Comparison of ENCODE assay signal across 1 cellular context in genomic region chr3:138222888-138223287, GRCh38.
TF ChIP-seq lines count a peak whose summit lies in the region.

No MANE protein-coding gene starts in this region.

TF ChIP-seq in HepG2, 621 proteins besides CTCF, POLR2A, EP300 and RAD21:
- TF ChIP-seq ZBTB20 (CRISPR knock-in tag; IDR thresholded peaks at IDR 0.05; ENCODE audit: borderline replicate concordance, low read depth) = no peak
- TF ChIP-seq ZNF678 (CRISPR knock-in tag; IDR thresholded peaks at IDR 0.05) = no peak
- TF ChIP-seq ZFP1 (CRISPR knock-in tag; IDR thresholded peaks at IDR 0.05) = no peak
- no peak for TF ChIP-seq HNRNPH1 (optimal IDR thresholded peaks at IDR 0.05; ENCODE audit: low read depth, low read length)
- TF ChIP-seq ZNF263 (CRISPR knock-in tag; IDR thresholded peaks at IDR 0.05) = no peak
- no peak for TF ChIP-seq HOXA7 (CRISPR knock-in tag; IDR thresholded peaks at IDR 0.05)
- no peak for TF ChIP-seq IKZF1 (IDR thresholded peaks at IDR 0.05)
- TF ChIP-seq SSRP1 (CRISPR knock-in tag; IDR thresholded peaks at IDR 0.05) = no peak
- TF ChIP-seq NFAT5 (CRISPR knock-in tag; IDR thresholded peaks at IDR 0.05) = no peak
- no peak for TF ChIP-seq PHF21A (CRISPR knock-in tag; IDR thresholded peaks at IDR 0.05)
- no peak for TF ChIP-seq SRSF9 (IDR thresholded peaks at IDR 0.05; ENCODE audit: borderline replicate concordance, insufficient read depth, low read depth, low read length, poor library complexity, severe bottlenecking)
- no peak for TF ChIP-seq ISL2 (CRISPR knock-in tag; IDR thresholded peaks at IDR 0.05)
- no peak for TF ChIP-seq ZNF224 (CRISPR knock-in tag; IDR thresholded peaks at IDR 0.05)
- no peak for TF ChIP-seq KMT2A (CRISPR knock-in tag; IDR thresholded peaks at IDR 0.05)
- TF ChIP-seq FIP1L1 (IDR thresholded peaks at IDR 0.05; ENCODE audit: borderline replicate concordance, insufficient read depth, low read depth, low read length) = no peak
- no peak for TF ChIP-seq CBX5 (CRISPR knock-in tag; IDR thresholded peaks at IDR 0.05; ENCODE audit: borderline replicate concordance)
- no peak for TF ChIP-seq STAG1 (CRISPR knock-in tag; IDR thresholded peaks at IDR 0.05)
- TF ChIP-seq ZNF710 (CRISPR knock-in tag; IDR thresholded peaks at IDR 0.05; ENCODE audit: borderline replicate concordance) = no peak
- no peak for TF ChIP-seq NCOA5 (CRISPR knock-in tag; IDR thresholded peaks at IDR 0.05)
